In genomic region chr6:107244742-107245470, GRCh38 we compare ENCODE assay signal across 13 cellular contexts.
"Had no signal": no experiment of that assay in that cellular context is flagged by ENCODE, and none has a peak within 500 bp of the region (broad histone marks: within the 10 kb centered on the region; RNA-seq: fewer than 3 reads in every experiment).

No MANE protein-coding gene starts in this region.

- H3K4me1 Mint-ChIP-seq: activated T-helper 17 cell treated with anti-CD3 and anti-CD28 coated beads, Interleukin-2, amount 50 U/mL, for 72 hours had no signal

- DNase-seq: activated CD4-positive, alpha-beta T cell treated with anti-CD3 and anti-CD28 coated beads, Interleukin-2, amount 50 U/mL, for 48 hours; activated naive CD4-positive, alpha-beta T cell treated with Interleukin-2 at 50 U/mL for 16 hours; dorsolateral prefrontal cortex; endodermal cell; gastrocnemius medialis; heart right ventricle; mesendoderm; stimulated activated CD4-positive, alpha-beta T cell treated with anti-CD3 and anti-CD28 coated beads, Interleukin-1b, Interleukin-23, amount 100 ng/mL, for 48 hours; WERI-Rb-1 had no signal

- H3K9me3 ChIP-seq: ascending aorta, gastrocnemius medialis, heart right ventricle had no signal

- H3K4me1 ChIP-seq: ascending aorta had no signal

- H3K36me3 ChIP-seq: ascending aorta, gastrocnemius medialis, heart right ventricle, WERI-Rb-1 had no signal

- FAIRE-seq: bronchial epithelial cell had no signal

- H3K4me3 Mint-ChIP-seq: activated T-helper 17 cell treated with anti-CD3 and anti-CD28 coated beads, Interleukin-2, amount 50 U/mL, for 72 hours; endodermal cell; natural killer cell treated with Interleukin-12 subunit alpha and Interleukin-12 subunit beta and Interleukin-15 and Interleukin-18, amount 100 ng/mL, for 72 hours had no signal

- H3K9me3 Mint-ChIP-seq: activated T-helper 17 cell treated with anti-CD3 and anti-CD28 coated beads, Interleukin-2, amount 50 U/mL, for 72 hours; endodermal cell; natural killer cell treated with Interleukin-12 subunit alpha and Interleukin-12 subunit beta and Interleukin-15 and Interleukin-18, amount 100 ng/mL, for 72 hours had no signal

- H3K27ac Mint-ChIP-seq: activated T-helper 17 cell treated with anti-CD3 and anti-CD28 coated beads, Interleukin-2, amount 50 U/mL, for 72 hours; endodermal cell; natural killer cell treated with Interleukin-12 subunit alpha and Interleukin-12 subunit beta and Interleukin-15 and Interleukin-18, amount 100 ng/mL, for 72 hours had no signal

- H3K27ac ChIP-seq: ascending aorta, dorsolateral prefrontal cortex, gastrocnemius medialis, heart right ventricle, WERI-Rb-1 had no signal

- H3K27me3 Mint-ChIP-seq: activated T-helper 17 cell treated with anti-CD3 and anti-CD28 coated beads, Interleukin-2, amount 50 U/mL, for 72 hours; natural killer cell treated with Interleukin-12 subunit alpha and Interleukin-12 subunit beta and Interleukin-15 and Interleukin-18, amount 100 ng/mL, for 72 hours had no signal

- ATAC-seq: activated T-helper 17 cell treated with anti-CD3 and anti-CD28 coated beads, Interleukin-2, amount 50 U/mL, for 72 hours; gastrocnemius medialis; heart right ventricle; natural killer cell treated with Interleukin-12 subunit alpha and Interleukin-12 subunit beta and Interleukin-15 and Interleukin-18, amount 100 ng/mL, for 72 hours had no signal

- H3K4me3 ChIP-seq: ascending aorta, dorsolateral prefrontal cortex, gastrocnemius medialis, heart right ventricle had no signal

- H3K27me3 ChIP-seq: ascending aorta, dorsolateral prefrontal cortex, gastrocnemius medialis, heart right ventricle had no signal

- H3K36me3 Mint-ChIP-seq: natural killer cell treated with Interleukin-12 subunit alpha and Interleukin-12 subunit beta and Interleukin-15 and Interleukin-18, amount 100 ng/mL, for 72 hours had no signal
